Comparison of ENCODE assay signal across 25 cellular contexts in the genomic region with DNA sequence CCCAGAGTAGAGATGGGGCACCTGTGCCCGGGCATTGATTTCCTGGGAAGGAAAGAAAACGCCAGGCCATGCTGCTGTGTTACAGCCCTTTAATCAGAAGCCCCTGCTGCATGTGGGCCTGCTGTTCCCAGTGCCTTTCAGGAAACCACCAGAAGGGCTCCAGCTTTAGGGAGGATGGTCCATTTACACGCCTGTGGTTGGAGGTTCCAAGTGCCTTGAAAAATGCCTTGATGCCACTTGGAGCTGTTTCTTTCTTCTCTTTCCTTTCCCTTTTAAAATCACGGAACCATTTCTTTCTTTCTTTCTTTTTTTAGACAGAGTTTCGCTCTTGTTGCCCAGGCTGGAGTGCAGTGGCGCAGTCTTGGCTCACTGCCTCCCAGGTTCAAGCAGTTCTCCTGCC.
"Had no signal": no experiment of that assay in that cellular context is flagged by ENCODE, and none has a peak within 500 bp of the region (broad histone marks: within the 10 kb centered on the region; RNA-seq: fewer than 3 reads in every experiment).

No MANE protein-coding gene starts in this region.

- H3K27ac ChIP-seq: coronary artery, esophagus squamous epithelium, heart right ventricle, neutrophil, parathyroid adenoma, right lobe of liver, thyroid gland had no signal

- DNase-seq: dermis blood vessel endothelial cell; effector memory CD8-positive, alpha-beta T cell; erythroblast; esophagus squamous epithelium; foreskin melanocyte; glutamatergic neuron; heart right ventricle; hippocampal formation; left ventricle myocardium superior; lower lobe of right lung; stimulated activated CD4-positive, alpha-beta T cell treated with anti-CD3 and anti-CD28 coated beads, Interleukin-12 subunit alpha, Interleukin-12 subunit beta, amount 100 ng/mL, for 4 hours; stimulated activated CD4-positive, alpha-beta T cell treated with anti-CD3 and anti-CD28 coated beads, Interleukin-1b, Interleukin-23, amount 100 ng/mL, for 48 hours; stimulated activated CD4-positive, alpha-beta T cell treated with anti-CD3 and anti-CD28 coated beads, Interleukin-4, amount 100 ng/mL, for 1 hour; stimulated activated CD8-positive, alpha-beta memory T cell treated with anti-CD3 and anti-CD28 coated beads, Interleukin-4, amount 100 ng/mL, for 48 hours; stimulated activated naive CD4-positive, alpha-beta T cell had no signal

- H2AFZ ChIP-seq: parathyroid adenoma had no signal

- H3K27me3 Mint-ChIP-seq: progenitor cell of endocrine pancreas, type B pancreatic cell had no signal

- H3K27ac Mint-ChIP-seq: effector memory CD8-positive, alpha-beta T cell; naive thymus-derived CD8-positive, alpha-beta T cell; progenitor cell of endocrine pancreas had no signal

- H3K4me3 ChIP-seq: coronary artery, esophagus squamous epithelium, heart right ventricle, lower lobe of right lung, right lobe of liver, stomach, thyroid gland had no signal

- H3K27me3 ChIP-seq: esophagus squamous epithelium, heart right ventricle, right lobe of liver, stomach, thyroid gland had no signal

- H3K4me1 Mint-ChIP-seq: naive thymus-derived CD8-positive, alpha-beta T cell had no signal

- H3K9ac ChIP-seq: parathyroid adenoma had no signal

- ATAC-seq: effector memory CD8-positive, alpha-beta T cell; left ventricle myocardium superior; naive thymus-derived CD8-positive, alpha-beta T cell had no signal

- H3K4me3 Mint-ChIP-seq: effector memory CD8-positive, alpha-beta T cell; naive thymus-derived CD8-positive, alpha-beta T cell; neural crest cell; type B pancreatic cell had no signal

- H3K36me3 ChIP-seq: esophagus squamous epithelium, heart right ventricle, lower lobe of right lung, neutrophil, right lobe of liver, stomach, thyroid gland had no signal

- H3K9me3 Mint-ChIP-seq: effector memory CD8-positive, alpha-beta T cell; naive thymus-derived CD8-positive, alpha-beta T cell; neural crest cell; type B pancreatic cell had no signal

- H3K36me3 Mint-ChIP-seq: naive thymus-derived CD8-positive, alpha-beta T cell; type B pancreatic cell had no signal

- H3K9me3 ChIP-seq: esophagus squamous epithelium, heart right ventricle, lower lobe of right lung, neutrophil, right lobe of liver, stomach, thyroid gland had no signal
